Comparison of ENCODE assay signal across 26 cellular contexts in the genomic region with DNA sequence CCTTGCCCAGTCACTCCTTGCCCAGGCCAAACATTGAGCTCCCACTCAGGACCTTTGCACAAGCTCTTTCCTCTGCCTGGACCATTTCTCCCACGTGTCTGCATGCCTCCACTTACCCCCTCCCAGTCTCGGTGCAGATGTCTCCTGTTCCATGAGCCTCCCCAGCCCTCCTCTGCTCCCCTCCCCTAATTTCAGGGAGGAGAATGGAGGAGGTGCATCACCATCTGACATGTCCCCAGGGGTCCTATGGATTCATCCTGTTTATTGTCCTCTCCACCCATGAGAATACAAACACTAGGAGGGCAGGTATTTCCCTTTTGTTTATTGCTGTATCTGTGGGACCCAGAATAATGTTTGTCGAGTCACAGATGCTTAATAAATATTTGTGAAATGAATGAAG. TPM values are rescaled to one million over a fixed set of nuclear protein-coding genes. Genes with fewer than 3 reads are reported as not detected.
"Had no signal": no experiment of that assay in that cellular context is flagged by ENCODE, and none has a peak within 500 bp of the region (broad histone marks: within the 10 kb centered on the region; RNA-seq: fewer than 3 reads in every experiment).

No MANE protein-coding gene starts in this region.

- H3K9ac ChIP-seq: KMS-11 had no signal

- H3K27me3 ChIP-seq: brain microvascular endothelial cell, cardiac muscle cell had no signal

- DNase-seq: activated CD4-positive, alpha-beta memory T cell treated with anti-CD3 and anti-CD28 coated beads, Interleukin-2, amount 10 ng/mL, durations not matched to agents 7 days and 5 days; activated CD4-positive, alpha-beta T cell treated with anti-CD3 and anti-CD28 coated beads for 36 hours; activated CD4-positive, alpha-beta T cell treated with anti-CD3 and anti-CD28 coated beads, Interleukin-2, amount 50 U/mL, for 1 hour; activated gamma-delta T cell treated with Interleukin-2 at 50 U/mL for 16 hours; activated naive CD4-positive, alpha-beta T cell treated with anti-CD3 and anti-CD28 coated beads, Interleukin-2, amount 10 ng/mL, durations not matched to agents 7 days and 5 days; activated naive CD8-positive, alpha-beta T cell treated with anti-CD3 and anti-CD28 coated beads for 36 hours; activated T-cell treated with anti-CD3 and anti-CD28 coated beads for 4 hours; activated T-cell treated with anti-CD3 and anti-CD28 coated beads, Interleukin-2, amount 50 U/mL, for 48 hours; brain microvascular endothelial cell; NCI-H1092; NCI-H1417; NCI-H1694 treated with DMSO at 0.1 percent for 48 hours; NCI-H2029 treated with DMSO at 0.1 percent for 48 hours; NCI-H2227 treated with DMSO at 0.1 percent for 48 hours; NCI-H446 treated with DMSO at 0.1 percent for 48 hours; NCI-H526; NCI-H82; SIG-M5; T-helper 17 cell; T-helper 9 cell had no signal

- H3K36me3 Mint-ChIP-seq: activated naive CD4-positive, alpha-beta T cell treated with anti-CD3 and anti-CD28 coated beads, Interleukin-2, amount 10 ng/mL, durations not matched to agents 7 days and 5 days; activated naive CD8-positive, alpha-beta T cell treated with anti-CD3 and anti-CD28 coated beads for 36 hours had no signal

- H3K4me2 ChIP-seq: KMS-11 had no signal

- H3K27ac ChIP-seq: brain microvascular endothelial cell, cardiac muscle cell, KMS-11 had no signal

- ATAC-seq: activated CD4-positive, alpha-beta T cell treated with anti-CD3 and anti-CD28 coated beads for 36 hours; T-helper 17 cell had no signal

- H3K27ac Mint-ChIP-seq: activated CD4-positive, alpha-beta memory T cell treated with anti-CD3 and anti-CD28 coated beads, Interleukin-2, amount 10 ng/mL, durations not matched to agents 7 days and 5 days; activated CD4-positive, alpha-beta T cell treated with anti-CD3 and anti-CD28 coated beads for 36 hours; activated naive CD4-positive, alpha-beta T cell treated with anti-CD3 and anti-CD28 coated beads, Interleukin-2, amount 10 ng/mL, durations not matched to agents 7 days and 5 days; activated naive CD8-positive, alpha-beta T cell treated with anti-CD3 and anti-CD28 coated beads for 36 hours; activated T-helper 2 cell treated with anti-CD3 and anti-CD28 coated beads, Interferon-gamma antibody, Interleukin-2, Interleukin-4, amounts not matched to agents 10 μg/mL and 5 μg/mL and 100 μg/mL, durations not matched to agents 14 hours and 24 hours and 36 hours; T-helper 17 cell had no signal

- H3K4me3 ChIP-seq: cardiac muscle cell had no signal

- H3K4me3 Mint-ChIP-seq: activated CD4-positive, alpha-beta memory T cell treated with anti-CD3 and anti-CD28 coated beads, Interleukin-2, amount 10 ng/mL, durations not matched to agents 7 days and 5 days; activated CD4-positive, alpha-beta T cell treated with anti-CD3 and anti-CD28 coated beads for 36 hours; activated naive CD4-positive, alpha-beta T cell treated with anti-CD3 and anti-CD28 coated beads, Interleukin-2, amount 10 ng/mL, durations not matched to agents 7 days and 5 days; activated naive CD8-positive, alpha-beta T cell treated with anti-CD3 and anti-CD28 coated beads for 36 hours; T-helper 17 cell had no signal

- FAIRE-seq: TTC549 had no signal

- H3K36me3 ChIP-seq: brain microvascular endothelial cell, cardiac muscle cell had no signal

- H3K9me3 Mint-ChIP-seq: activated CD4-positive, alpha-beta memory T cell treated with anti-CD3 and anti-CD28 coated beads, Interleukin-2, amount 10 ng/mL, durations not matched to agents 7 days and 5 days; activated naive CD4-positive, alpha-beta T cell treated with anti-CD3 and anti-CD28 coated beads, Interleukin-2, amount 10 ng/mL, durations not matched to agents 7 days and 5 days; activated T-helper 2 cell treated with anti-CD3 and anti-CD28 coated beads, Interferon-gamma antibody, Interleukin-2, Interleukin-4, amounts not matched to agents 10 μg/mL and 5 μg/mL and 100 μg/mL, durations not matched to agents 14 hours and 24 hours and 36 hours had no signal

RNA-seq across cellular contexts. Expression of gene GRID2IP, which starts 8.6 kb away (rescaled TPM):
- total RNA-seq: MCF 10A, RPMI7951 had no signal

RNA-seq across cellular contexts. Expression of gene ZNF853, which starts 55.5 kb away (rescaled TPM):
- total RNA-seq: MCF 10A had no signal
